Comparison of ENCODE assay signal across 8 cellular contexts in genomic region chr15:43510230-43511011, GRCh38. TPM values are rescaled to one million over a fixed set of nuclear protein-coding genes. Genes with fewer than 3 reads are reported as not detected.
DNase-seq lines count a peak whose midpoint lies in the region; ATAC-seq, FAIRE-seq and TF ChIP-seq lines count a peak whose summit lies in the region.

No MANE protein-coding gene starts in this region.

- H3K27me3 ChIP-seq in endodermal cell (ENCODE audit: control insufficient read depth, insufficient read depth, low read length, poor library complexity, severe bottlenecking), result peaks cover 39% of the 10 kb centered on the region

- peaks cover 49% of the 10 kb centered on the region for H3K4me1 Mint-ChIP-seq in activated CD8-positive, alpha-beta memory T cell treated with anti-CD3 and anti-CD28 coated beads, Interleukin-2, amount 10 ng/mL, durations not matched to agents 7 days and 5 days
- peaks cover 18% of the 10 kb centered on the region for H3K4me1 Mint-ChIP-seq in endodermal cell

- peak overlapping the region; percentile 98 for H3K4me3 ChIP-seq in endodermal cell (ENCODE audit: low read length)

- H3K4me1 ChIP-seq in endodermal cell (ENCODE audit: control insufficient read depth, insufficient read depth, low read length), result no peaks in the 10 kb centered on the region

- no peaks in the 10 kb centered on the region for H3K27me3 Mint-ChIP-seq in activated CD8-positive, alpha-beta memory T cell treated with anti-CD3 and anti-CD28 coated beads, Interleukin-2, amount 10 ng/mL, durations not matched to agents 7 days and 5 days
- peaks cover 42% of the 10 kb centered on the region for H3K27me3 Mint-ChIP-seq in endodermal cell (ENCODE audit: insufficient read depth)

- no peaks in the 10 kb centered on the region for H3K9me3 ChIP-seq in endodermal cell (ENCODE audit: control insufficient read depth, low read length)

- peak; percentile 70 for FAIRE-seq in HTR-8/SVneo (lab: Jason Lieb, UNC)

- H3K9ac ChIP-seq in endodermal cell (ENCODE audit: extremely low read depth, low read length, poor library complexity, severe bottlenecking), result peak overlapping the region; percentile 73

- H3K27ac ChIP-seq in endodermal cell (ENCODE audit: low read depth, low read length), result peak overlapping the region; percentile 98

- H3K4me3 Mint-ChIP-seq in activated CD8-positive, alpha-beta memory T cell treated with anti-CD3 and anti-CD28 coated beads, Interleukin-2, amount 10 ng/mL, durations not matched to agents 7 days and 5 days, result peak overlapping the region; percentile 94
- H3K4me3 Mint-ChIP-seq in endodermal cell, result peak overlapping the region; percentile 91

- TF ChIP-seq CTCF in endodermal cell (conservative IDR thresholded peaks at IDR 0.05), result peak; percentile 65

- 0 to 6% methylated on average over 3 to 41 of the region's 41 CpGs for WGBS in endodermal cell (ENCODE audit: insufficient coverage in 1 of 2, insufficient read length in 1 of 2), 2 experiments

- peaks cover 2% of the 10 kb centered on the region for H3K36me3 Mint-ChIP-seq in activated CD8-positive, alpha-beta memory T cell treated with anti-CD3 and anti-CD28 coated beads, Interleukin-2, amount 10 ng/mL, durations not matched to agents 7 days and 5 days
- H3K36me3 Mint-ChIP-seq in endodermal cell (ENCODE audit: low read depth), result no peaks in the 10 kb centered on the region

- peak overlapping the region; percentile 93 for H3K27ac Mint-ChIP-seq in activated CD8-positive, alpha-beta memory T cell treated with anti-CD3 and anti-CD28 coated beads, Interleukin-2, amount 10 ng/mL, durations not matched to agents 7 days and 5 days
- peak overlapping the region; percentile 97 for H3K27ac Mint-ChIP-seq in endodermal cell

- in situ Hi-C loops in Caki2 (cut with HindIII; ENCODE audit: low pct_unique_long_range_greater_than_20kb, low sequenced_read_pairs), result no loop called here

- DNase-seq in Caki2 (ENCODE audit: low read depth) (peak; percentile 96), HTR-8/SVneo (ENCODE audit: insufficient read length, low spot score) (peak; percentile 95), NOMO-1 treated with DMSO at 0.1 percent for 48 hours (lab: John Stamatoyannopoulos, UW; ENCODE audit: unreplicated experiment) (peak; percentile 98), endodermal cell (peak; percentile 99), mesenteric fat pad (ENCODE audit: low spot score) (peak; percentile 99)
- peak; percentile 99 for DNase-seq in activated CD8-positive, alpha-beta memory T cell treated with anti-CD3 and anti-CD28 coated beads, Interleukin-2, amount 10 ng/mL, durations not matched to agents 7 days and 5 days
- DNase-seq in stimulated activated CD8-positive, alpha-beta memory T cell treated with anti-CD3 and anti-CD28 coated beads, Interleukin-15, amount 100 ng/mL, for 1 hour (ENCODE audit: low read depth), result peak; percentile 85

- peak; percentile 98 for ATAC-seq in GM21381 (IDR thresholded peaks at IDR 0.05; ENCODE audit: unreplicated experiment)
- peak; percentile 94 for ATAC-seq in activated CD8-positive, alpha-beta memory T cell treated with anti-CD3 and anti-CD28 coated beads, Interleukin-2, amount 10 ng/mL, durations not matched to agents 7 days and 5 days

- CTCF ChIA-PET in activated CD8-positive, alpha-beta memory T cell treated with anti-CD3 and anti-CD28 coated beads, Interleukin-2, amount 10 ng/mL, durations not matched to agents 7 days and 5 days (lab: Charles Lee), result interaction anchor here (0.6 to 7.3 kb wide), 11 partner anchors 10 to 275 kb away, joined by 3 to 66 read pairs (median 4); partner anchors contain the start of gene TP53BP1

- no peaks in the 10 kb centered on the region for H3K36me3 ChIP-seq in endodermal cell (ENCODE audit: control insufficient read depth, insufficient read depth, low read length)

- H3K9me3 Mint-ChIP-seq in activated CD8-positive, alpha-beta memory T cell treated with anti-CD3 and anti-CD28 coated beads, Interleukin-2, amount 10 ng/mL, durations not matched to agents 7 days and 5 days (ENCODE audit: low read depth), result no peaks in the 10 kb centered on the region
- no peaks in the 10 kb centered on the region for H3K9me3 Mint-ChIP-seq in endodermal cell

RNA-seq across cellular contexts. Expression of gene MAP1A, which starts 7.0 kb away (rescaled TPM):
- total RNA-seq in Caki2 (2014; rRNA removed; shearing (Covaris generic); ENCODE audit: low replicate concordance), result 0.41 and 0.49 TPM in 2 replicates
- 1 to 10 TPM; 3.0 to 7.8 TPM for total RNA-seq in activated CD8-positive, alpha-beta memory T cell treated with anti-CD3 and anti-CD28 coated beads, Interleukin-2, amount 10 ng/mL, durations not matched to agents 7 days and 5 days
- total RNA-seq in endodermal cell (1 to 10 TPM in 1 of 2 donors, under 1 TPM in 1; 0.66 to 1.1 TPM), mesenteric fat pad (13.8 TPM)
- polyA plus RNA-seq in endodermal cell (2013, experiment 1 of 2), result 13.7 TPM
- 14.5 TPM for polyA plus RNA-seq in endodermal cell (2013, experiment 2 of 2)

RNA-seq across cellular contexts. Expression of gene TP53BP1, which starts 17.5 kb away (rescaled TPM):
- 31.6 and 35.0 TPM in 2 replicates for total RNA-seq in Caki2 (2014; rRNA removed; shearing (Covaris generic); ENCODE audit: low replicate concordance)
- total RNA-seq in activated CD8-positive, alpha-beta memory T cell treated with anti-CD3 and anti-CD28 coated beads, Interleukin-2, amount 10 ng/mL, durations not matched to agents 7 days and 5 days, result 10 to 100 TPM; 23.3 to 25.8 TPM
- total RNA-seq in endodermal cell (100 to 1,000 TPM in 1 of 2 donors, 10 to 100 TPM in 1; 85.4 to 114 TPM), mesenteric fat pad (44.8 TPM)
- 62.6 TPM for polyA plus RNA-seq in endodermal cell (2013, experiment 1 of 2)
- polyA plus RNA-seq in endodermal cell (2013, experiment 2 of 2), result 62.0 TPM

Comparison
In these comparisons a context has a peak if more than half of its experiments do, and no peak if none do; other contexts are left out.
1. Peak in every context shown above with its lines: DNase-seq, ATAC-seq, H3K4me3 ChIP-seq and H3K27ac ChIP-seq.